ENCODE assay signal across 27 cellular contexts in genomic region chr5:103307470-103307869, GRCh38. TPM values are rescaled to one million over a fixed set of nuclear protein-coding genes. Genes with fewer than 3 reads are reported as not detected.
DNase-seq lines count a peak whose midpoint lies in the region; ATAC-seq, FAIRE-seq and TF ChIP-seq lines count a peak whose summit lies in the region.
"Had no signal": no experiment of that assay in that cellular context is flagged by ENCODE, and none has a peak within 500 bp of the region (broad histone marks: within the 10 kb centered on the region; RNA-seq: fewer than 3 reads in every experiment).

No MANE protein-coding gene starts in this region.

- POLR2A ChIA-PET in GM12878 (lab: Charles Lee) = no interaction called here

- H3K36me3 ChIP-seq in GM12878 (ENCODE audit: control insufficient read depth in 2 of 2, insufficient read depth in 2 of 2, low read length in 1 of 2) (no peaks in the 10 kb centered on the region), neuron (ENCODE audit: insufficient read depth, low read length) (no peaks in the 10 kb centered on the region), parathyroid adenoma (ENCODE audit: control insufficient read depth, insufficient read depth, low read length) (no peaks in the 10 kb centered on the region), gastrocnemius medialis (no peaks in the 10 kb centered on the region)
- H3K36me3 ChIP-seq: BE2C, BLaER1 had no signal

- TF ChIP-seq CTCF in GM12878 (IDR thresholded peaks at IDR 0.05 in 2 of 3, conservative IDR thresholded peaks at IDR 0.05 in 1 of 3; ENCODE audit: control insufficient read depth in 2 of 3, extremely low read depth in 1 of 3, insufficient read depth in 1 of 3, low read depth in 3 of 3, low read length in 3 of 3) (no peak), parathyroid adenoma (IDR thresholded peaks at IDR 0.05) (no peak), gastrocnemius medialis (IDR thresholded peaks at IDR 0.05 in 4 of 5, conservative IDR thresholded peaks at IDR 0.05 in 1 of 5) (no peak)

- RAD21 ChIA-PET in GM12878 (lab: Charles Lee; ENCODE audit: unreplicated experiment) = no interaction called here

- H2AFZ ChIP-seq in GM12878 (ENCODE audit: control insufficient read depth, low read depth, low read length) (no peak overlapping the region), neuron (ENCODE audit: low read depth, low read length) (peak overlapping the region; percentile 26), parathyroid adenoma (peak overlapping the region; percentile 1)

- ATAC-seq in HG03432 (IDR thresholded peaks at IDR 0.05; ENCODE audit: unreplicated experiment) = peak; percentile 44
- ATAC-seq in GM12878 = no peak
- no peak for ATAC-seq in gastrocnemius medialis

- FAIRE-seq in GM12878 (lab: Jason Lieb, UNC) = no peak
- FAIRE-seq: A204.1, GM12891, GM19239 had no signal

- H3K9me3 ChIP-seq in GM12878 (replicated peaks; ENCODE audit: control insufficient read depth, insufficient read depth, low read length) (no peaks in the 10 kb centered on the region), neuron (ENCODE audit: low read length) (no peaks in the 10 kb centered on the region), parathyroid adenoma (ENCODE audit: control insufficient read depth, low read length) (no peaks in the 10 kb centered on the region), gastrocnemius medialis (no peaks in the 10 kb centered on the region)
- H3K9me3 ChIP-seq: BE2C, BLaER1 had no signal

- H3K4me1 ChIP-seq in GM12878 (ENCODE audit: control insufficient read depth, insufficient read depth, low read length) (no peaks in the 10 kb centered on the region), neuron (ENCODE audit: insufficient read depth, low read length) (peaks cover under 1% of the 10 kb centered on the region), parathyroid adenoma (no peaks in the 10 kb centered on the region), gastrocnemius medialis (no peaks in the 10 kb centered on the region)
- H3K4me1 ChIP-seq: BE2C, BLaER1 had no signal

- no peaks in the 10 kb centered on the region for H4K20me1 ChIP-seq in GM12878 (ENCODE audit: control insufficient read depth, insufficient read depth)
- H4K20me1 ChIP-seq: BLaER1 had no signal

- SMC1A ChIA-PET in GM12878 (lab: Charles Lee; ENCODE audit: uncharacterized antibody, unreplicated experiment) = no interaction called here

- in situ Hi-C loops in GM12878 (cut with MboI) (no loop called here), gastrocnemius medialis (cut with MboI; ENCODE audit: low sequenced_read_pairs in 4 of 4) (no loop called here)

- intact Hi-C loops in GM12878 (cut with micrococcal nuclease; ENCODE audit: unreplicated experiment) = no loop called here
- intact Hi-C loops in gastrocnemius medialis (cut with DNase I; ENCODE audit: low total_unique reads) = no loop called here

- no peaks in the 10 kb centered on the region for H3K27me3 ChIP-seq in GM12878 (replicated peaks in 1 of 2; ENCODE audit: control insufficient read depth in 2 of 2, insufficient read depth in 2 of 2, low read length in 1 of 2)
- no peaks in the 10 kb centered on the region for H3K27me3 ChIP-seq in neuron (ENCODE audit: insufficient read depth, low read length)
- no peaks in the 10 kb centered on the region for H3K27me3 ChIP-seq in parathyroid adenoma (ENCODE audit: control insufficient read depth, insufficient read depth, low read length)
- H3K27me3 ChIP-seq in gastrocnemius medialis = no peaks in the 10 kb centered on the region
- H3K27me3 ChIP-seq: BE2C, BLaER1 had no signal

- no peak overlapping the region for H3K27ac ChIP-seq in GM12878 (ENCODE audit: control insufficient read depth, insufficient read depth)
- H3K27ac ChIP-seq in parathyroid adenoma = no peak overlapping the region
- no peak overlapping the region for H3K27ac ChIP-seq in gastrocnemius medialis
- H3K27ac ChIP-seq: BLaER1 had no signal

- H3K4me3 ChIP-seq in GM12878 = no peak overlapping the region
- no peak overlapping the region for H3K4me3 ChIP-seq in neuron (ENCODE audit: low read length)
- no peak overlapping the region for H3K4me3 ChIP-seq in parathyroid adenoma (ENCODE audit: low read depth, low read length)
- no peak overlapping the region for H3K4me3 ChIP-seq in gastrocnemius medialis
- H3K4me3 ChIP-seq: BLaER1 had no signal

- H3K4me2 ChIP-seq in GM12878 (ENCODE audit: control insufficient read depth, insufficient read depth) (no peak overlapping the region), parathyroid adenoma (ENCODE audit: low read length) (no peak overlapping the region)
- H3K4me2 ChIP-seq: BLaER1 had no signal

- no TSS peak for BruUV-seq in GM12878 (replicated peaks; lab: Mats Ljungman, UMichigan)

- no peak for TF ChIP-seq EP300 in GM12878 (IDR thresholded peaks at IDR 0.05; ENCODE audit: borderline replicate concordance in 1 of 2, control insufficient read depth in 1 of 2, low read depth in 2 of 2, low read length in 2 of 2)

- DNase-seq in GM12878 (ENCODE audit: low read depth, low spot score) = no peak
- DNase-seq in stimulated activated CD4-positive, alpha-beta T cell treated with anti-CD3 and anti-CD28 coated beads, Interleukin-1b, Interleukin-23, amount 100 ng/mL, for 48 hours = no peak
- no peak for DNase-seq in gastrocnemius medialis
- DNase-seq in cortex of kidney (lab: John Stamatoyannopoulos, UW) = no peak
- no peak for DNase-seq in SHP77 (lab: John Stamatoyannopoulos, UW)
- DNase-seq: 8988T; ACHN; BE2C; C1 segment of cervical spinal cord; CD4-positive, alpha-beta memory T cell; CD4-positive, CD25-positive, alpha-beta regulatory T cell; CD8-positive, alpha-beta memory T cell; COR-L47; DMS 273 treated with DMSO at 0.1 percent for 48 hours; DMS153; DMS53; DMS79; DND-41; EL; GDM1 had no signal

- 26% methylated on average over 3 of the region's 3 CpGs for WGBS in GM12878 (ENCODE audit: insufficient coverage, insufficient replicate concordance, low lambda C conversion rate, missing lambda C conversion rate)

- no peaks in the 10 kb centered on the region for H3K79me2 ChIP-seq in GM12878 (ENCODE audit: control insufficient read depth, insufficient read depth, low read length)
- H3K79me2 ChIP-seq in parathyroid adenoma = no peaks in the 10 kb centered on the region

- H3K9ac ChIP-seq in GM12878 (ENCODE audit: control insufficient read depth, insufficient read depth, low read length) (no peak overlapping the region), parathyroid adenoma (no peak overlapping the region)
- H3K9ac ChIP-seq: BLaER1 had no signal

- CTCF ChIA-PET in GM12878 (lab: Yijun Ruan, JAX) = interaction anchor here (1.6 kb wide), 1 partner anchor 8 kb away, joined by 5 read pairs; no protein-coding TSS in a partner anchor

- TF ChIP-seq RAD21 in GM12878 (IDR thresholded peaks at IDR 0.05; ENCODE audit: insufficient read depth, low read depth, low read length) = no peak

- TF ChIP-seq POLR2A in GM12878 (IDR thresholded peaks at IDR 0.05; ENCODE audit: low read depth, low read length) = no peak
- no peak for TF ChIP-seq POLR2A in gastrocnemius medialis (IDR thresholded peaks at IDR 0.05)

TF ChIP-seq in GM12878, 131 proteins besides CTCF, POLR2A, EP300 and RAD21:
- TF ChIP-seq, protein P1, sequence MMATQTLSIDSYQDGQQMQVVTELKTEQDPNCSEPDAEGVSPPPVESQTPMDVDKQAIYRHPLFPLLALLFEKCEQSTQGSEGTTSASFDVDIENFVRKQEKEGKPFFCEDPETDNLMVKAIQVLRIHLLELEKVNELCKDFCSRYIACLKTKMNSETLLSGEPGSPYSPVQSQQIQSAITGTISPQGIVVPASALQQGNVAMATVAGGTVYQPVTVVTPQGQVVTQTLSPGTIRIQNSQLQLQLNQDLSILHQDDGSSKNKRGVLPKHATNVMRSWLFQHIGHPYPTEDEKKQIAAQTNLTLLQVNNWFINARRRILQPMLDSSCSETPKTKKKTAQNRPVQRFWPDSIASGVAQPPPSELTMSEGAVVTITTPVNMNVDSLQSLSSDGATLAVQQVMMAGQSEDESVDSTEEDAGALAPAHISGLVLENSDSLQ (IDR thresholded peaks at IDR 0.05) = peak; percentile 19; the same call in 1 of the 2 replicates
- no peak for TF ChIP-seq BCL11A (IDR thresholded peaks at IDR 0.05; ENCODE audit: low read depth, low read length)

RNA-seq across cellular contexts. Expression of gene MACIR, which starts 48.9 kb away (rescaled TPM):
- total RNA-seq in GM12878 (2013; cell fraction: nucleolus; rRNA removed) = 7.2 and 7.3 TPM in 2 replicates
- total RNA-seq in GM12878 (2014; rRNA removed) = 9.4 and 9.9 TPM in 2 replicates
- 10.2 and 10.6 TPM in 2 replicates for total RNA-seq in GM12878 (2014; rRNA removed; fragmentation: Illumina TruSeq; extraction: Trizol)
- 11.0 and 11.1 TPM in 2 replicates for total RNA-seq in GM12878 (2021)
- 3.4 TPM for polyA plus RNA-seq in GM12878 (2011; ENCODE audit: low read depth)
- 11.3 and 12.3 TPM in 2 replicates for polyA plus RNA-seq in GM12878 (2011; rRNA removed)
- polyA plus RNA-seq in GM12878 (2011; cell fraction: cytosol; rRNA removed) = 6.1 and 6.3 TPM in 2 replicates
- 7.3 and 9.6 TPM in 2 replicates for polyA plus RNA-seq in GM12878 (2011; cell fraction: nucleus; rRNA removed)
- polyA plus RNA-seq in GM12878 (2012) = 5.0 and 6.3 TPM in 2 replicates
- polyA plus RNA-seq in GM12878 (2014; fragmentation: Illumina TruSeq; extraction: Trizol) = 11.1 and 11.2 TPM in 2 replicates
- 1 to 10 TPM; 2.1 to 3.8 TPM for polyA plus RNA-seq in GM12878 (2014; fragmentation: Nextera tagmentation; extraction: Ambion mirVana)
- 8.5 and 9.2 TPM in 2 replicates for polyA plus RNA-seq in GM12878 (2014; rRNA removed)
- polyA plus RNA-seq in GM12878 (2016; fragmentation: Nextera tagmentation; extraction: Ambion mirVana) = 10 to 100 TPM; 15.5 to 16.1 TPM
- polyA minus RNA-seq in GM12878 (2011; rRNA and poly(A)+ RNA removed) = 9.7 and 11.3 TPM in 2 replicates
- 4.3 and 4.4 TPM in 2 replicates for polyA minus RNA-seq in GM12878 (2011; cell fraction: cytosol; rRNA and poly(A)+ RNA removed)
- 3.9 and 7.2 TPM in 2 replicates for polyA minus RNA-seq in GM12878 (2011; cell fraction: nucleus; rRNA and poly(A)+ RNA removed)
- 10 to 100 TPM in 3 of 4 donors, 1 to 10 TPM in 1; 8.0 to 26.6 (median 21.7) TPM for total RNA-seq in gastrocnemius medialis
